Comparison of ENCODE assay signal across 9 cellular contexts in the genomic region with DNA sequence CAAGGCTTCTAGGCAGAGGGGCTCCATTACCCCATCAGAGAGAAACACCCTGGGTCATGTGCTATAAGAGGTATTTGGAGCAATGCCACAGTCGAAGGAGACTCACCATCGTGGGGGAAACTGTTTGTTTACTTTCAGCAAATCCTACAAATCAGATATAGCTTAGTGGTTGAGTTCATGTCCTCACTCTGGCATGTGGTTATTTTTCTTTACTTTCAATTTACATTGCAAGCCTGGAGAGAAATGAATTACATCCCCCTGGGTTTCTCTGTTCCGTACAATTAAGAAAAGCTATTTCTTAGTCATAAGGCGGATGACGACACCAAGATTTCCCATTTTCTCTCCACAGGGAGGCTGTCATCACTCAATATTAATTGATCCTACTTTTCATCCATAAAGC. TPM values are rescaled to one million over a fixed set of nuclear protein-coding genes. Genes with fewer than 3 reads are reported as not detected.
A peak's percentile ranks its signal among the peaks of the same experiment; 100 is the strongest.
DNase-seq lines count a peak whose midpoint lies in the region; ATAC-seq lines count a peak whose summit lies in the region.
"Had no signal": no experiment of that assay in that cellular context is flagged by ENCODE, and none has a peak within 500 bp of the region (broad histone marks: within the 10 kb centered on the region; RNA-seq: fewer than 3 reads in every experiment).

No MANE protein-coding gene starts in this region.

- ATAC-seq in HG02870 (IDR thresholded peaks at IDR 0.05; ENCODE audit: unreplicated experiment) (peak; percentile 53), GM21717 (IDR thresholded peaks at IDR 0.05; ENCODE audit: unreplicated experiment) (no peak), HG02973 (IDR thresholded peaks at IDR 0.05; ENCODE audit: unreplicated experiment) (no peak)
- peak; percentile 74 to 81 for ATAC-seq in natural killer cell treated with Interleukin-12 subunit alpha and Interleukin-12 subunit beta and Interleukin-15 and Interleukin-18, amount 100 ng/mL, for 72 hours

- no peaks in the 10 kb centered on the region for H3K9me3 Mint-ChIP-seq in natural killer cell treated with Interleukin-12 subunit alpha and Interleukin-12 subunit beta and Interleukin-15 and Interleukin-18, amount 100 ng/mL, for 72 hours

- peak overlapping the region; percentile 3 for H3K4me3 Mint-ChIP-seq in natural killer cell treated with Interleukin-12 subunit alpha and Interleukin-12 subunit beta and Interleukin-15 and Interleukin-18, amount 100 ng/mL, for 72 hours

- peaks cover 53 to 75% of the 10 kb centered on the region in 2 donors for H3K4me1 Mint-ChIP-seq in natural killer cell treated with Interleukin-12 subunit alpha and Interleukin-12 subunit beta and Interleukin-15 and Interleukin-18, amount 100 ng/mL, for 72 hours (ENCODE audit: low read depth in 2 of 2)

- H3K27ac Mint-ChIP-seq in natural killer cell treated with Interleukin-12 subunit alpha and Interleukin-12 subunit beta and Interleukin-15 and Interleukin-18, amount 100 ng/mL, for 72 hours, result peak overlapping the region; percentile 61 to 91

- H3K27me3 Mint-ChIP-seq in natural killer cell treated with Interleukin-12 subunit alpha and Interleukin-12 subunit beta and Interleukin-15 and Interleukin-18, amount 100 ng/mL, for 72 hours, result no peaks in the 10 kb centered on the region

- H3K36me3 Mint-ChIP-seq in natural killer cell treated with Interleukin-12 subunit alpha and Interleukin-12 subunit beta and Interleukin-15 and Interleukin-18, amount 100 ng/mL, for 72 hours, result peaks cover 21% of the 10 kb centered on the region

- DNase-seq in GM04503 (ENCODE audit: low read depth) (peak; percentile 61), amniotic epithelial cell (ENCODE audit: low read depth) (peak; percentile 99), NCI-H526 (lab: John Stamatoyannopoulos, UW) (no peak), putamen (ENCODE audit: low spot score) (no peak)
- DNase-seq in natural killer cell treated with Interleukin-12 subunit alpha and Interleukin-12 subunit beta and Interleukin-15 and Interleukin-18, amount 100 ng/mL, for 72 hours (ENCODE audit: low spot score), result no peak
- DNase-seq: NCI-H1694 treated with DMSO at 0.1 percent for 48 hours had no signal

RNA-seq across cellular contexts. Expression of a gene that starts 36.9 kb away (rescaled TPM):
- total RNA-seq in natural killer cell treated with Interleukin-12 subunit alpha and Interleukin-12 subunit beta and Interleukin-15 and Interleukin-18, amount 100 ng/mL, for 72 hours, result 100 to 1,000 TPM; 194 to 201 TPM

Comparison
In these comparisons a context has a peak if more than half of its experiments do, and no peak if none do; other contexts are left out.
1. DNase-seq: peak in GM04503 (single experiment) and amniotic epithelial cell (single experiment); none in natural killer cell treated with Interleukin-12 subunit alpha and Interleukin-12 subunit beta and Interleukin-15 and Interleukin-18, amount 100 ng/mL, for 72 hours (single experiment), NCI-H526 (0 of 2) and putamen (single experiment).
2. ATAC-seq: peak in HG02870 (single experiment) and natural killer cell treated with Interleukin-12 subunit alpha and Interleukin-12 subunit beta and Interleukin-15 and Interleukin-18, amount 100 ng/mL, for 72 hours (2 of 2); none in GM21717 (single experiment) and HG02973 (single experiment).